14 cellular contexts compared by ENCODE assay signal in the genomic region with DNA sequence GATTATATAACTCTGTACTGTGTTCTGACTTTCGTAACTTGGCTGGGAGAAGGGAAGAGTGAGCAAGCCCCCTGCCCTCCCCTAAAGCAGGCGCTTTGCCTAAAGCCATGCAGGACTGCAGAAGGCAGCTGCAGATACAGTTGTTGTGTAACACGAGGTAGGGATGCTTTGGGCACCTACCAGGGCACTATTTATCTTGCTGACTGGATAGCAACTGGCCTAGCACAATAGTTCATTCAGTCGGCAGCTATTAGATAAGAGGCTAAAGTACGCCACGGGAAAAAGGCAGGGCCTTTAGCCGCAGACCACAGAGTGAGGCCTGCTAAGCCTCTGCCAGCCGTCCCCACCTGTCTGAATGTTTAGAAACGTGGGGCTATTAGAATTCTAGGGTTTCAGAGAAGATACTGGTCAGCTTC.
DNase-seq lines count a peak whose midpoint lies in the region; ATAC-seq and TF ChIP-seq lines count a peak whose summit lies in the region.
"Had no signal": no experiment of that assay in that cellular context is flagged by ENCODE, and none has a peak within 500 bp of the region (broad histone marks: within the 10 kb centered on the region; RNA-seq: fewer than 3 reads in every experiment).

No MANE protein-coding gene starts in this region.

- POLR2A ChIA-PET in SK-N-SH (lab: Yijun Ruan, JAX): no interaction called here

- H3K27me3 ChIP-seq in SK-N-SH (ENCODE audit: insufficient read depth): no peaks in the 10 kb centered on the region
- H3K27me3 ChIP-seq in cardiac muscle cell: no peaks in the 10 kb centered on the region
- H3K27me3 ChIP-seq in osteoblast (ENCODE audit: insufficient read depth, low read length): no peaks in the 10 kb centered on the region
- H3K27me3 ChIP-seq in aorta (ENCODE audit: control insufficient read depth in 1 of 2, insufficient read depth in 2 of 2, low read length in 1 of 2): no peaks in the 10 kb centered on the region
- H3K27me3 ChIP-seq in esophagus muscularis mucosa: no peaks in the 10 kb centered on the region

- H2AFZ ChIP-seq in SK-N-SH (ENCODE audit: low read depth) (no peak overlapping the region), osteoblast (ENCODE audit: low read length) (no peak overlapping the region)

- TF ChIP-seq CTCF in SK-N-SH (IDR thresholded peaks at IDR 0.05): no peak
- no peak for TF ChIP-seq CTCF in cardiac muscle cell (IDR thresholded peaks at IDR 0.05; ENCODE audit: low read depth, low read length)
- TF ChIP-seq CTCF in osteoblast (IDR thresholded peaks at IDR 0.05; ENCODE audit: extremely low read depth, low read depth, low read length): no peak
- no peak for TF ChIP-seq CTCF in esophagus muscularis mucosa (IDR thresholded peaks at IDR 0.05)

- H3K9me3 ChIP-seq in SK-N-SH (no peaks in the 10 kb centered on the region), cardiac muscle cell (ENCODE audit: low read depth) (no peaks in the 10 kb centered on the region), osteoblast (ENCODE audit: low read depth, low read length) (no peaks in the 10 kb centered on the region), aorta (ENCODE audit: control insufficient read depth, low read length) (no peaks in the 10 kb centered on the region), esophagus muscularis mucosa (no peaks in the 10 kb centered on the region)

- H3K4me2 ChIP-seq in SK-N-SH: no peak overlapping the region
- no peak overlapping the region for H3K4me2 ChIP-seq in osteoblast (ENCODE audit: insufficient read depth, low read length)

- H3K36me3 ChIP-seq in SK-N-SH (replicated peaks in 1 of 2; ENCODE audit: control insufficient read depth in 1 of 2, insufficient read depth in 2 of 2, low read length in 1 of 2) (peaks cover 73 to 79% of the 10 kb centered on the region in 2 experiments), cardiac muscle cell (peaks cover 37% of the 10 kb centered on the region), osteoblast (ENCODE audit: insufficient read depth, low read length) (peaks cover 75% of the 10 kb centered on the region), aorta (ENCODE audit: control insufficient read depth in 1 of 2, insufficient read depth in 2 of 2, low read length in 1 of 2) (peaks cover 0 to 2% of the 10 kb centered on the region in 2 donors), esophagus muscularis mucosa (peaks cover 6 to 83% (median 43%) of the 10 kb centered on the region in 4 donors)

- H3K9me2 ChIP-seq in SK-N-SH: no peaks in the 10 kb centered on the region

- no peaks in the 10 kb centered on the region for H3K79me2 ChIP-seq in SK-N-SH (ENCODE audit: insufficient read depth)
- H3K79me2 ChIP-seq in osteoblast (ENCODE audit: insufficient read depth, low read length): no peaks in the 10 kb centered on the region

- intact Hi-C loops in aorta (cut with DNase I): no loop called here
- intact Hi-C loops in esophagus muscularis mucosa (cut with DNase I): no loop called here

- peak overlapping the region in 1 of 2 experiments; percentile 58; a peak in 2 of 4 replicates for H3K27ac ChIP-seq in SK-N-SH (ENCODE audit: low read depth in 2 of 2, low read length in 1 of 2)
- peak overlapping the region; percentile 22 for H3K27ac ChIP-seq in cardiac muscle cell
- H3K27ac ChIP-seq in osteoblast (ENCODE audit: low read depth, low read length): peak overlapping the region; percentile 63
- peak overlapping the region in 1 of 2 donors; percentile 72 for H3K27ac ChIP-seq in aorta (ENCODE audit: low read depth in 1 of 2, low read length in 2 of 2)
- no peak overlapping the region for H3K27ac ChIP-seq in esophagus muscularis mucosa (replicated peaks in 1 of 4)

- no peaks in the 10 kb centered on the region; a peak in 1 of 4 replicates for H3K4me1 ChIP-seq in SK-N-SH (ENCODE audit: control insufficient read depth in 1 of 2, insufficient read depth in 2 of 2, low read depth in 1 of 2, low read length in 1 of 2)
- no peaks in the 10 kb centered on the region for H3K4me1 ChIP-seq in cardiac muscle cell (ENCODE audit: low read depth)
- H3K4me1 ChIP-seq in osteoblast (ENCODE audit: insufficient read depth, low read length): peaks cover 26% of the 10 kb centered on the region
- H3K4me1 ChIP-seq in aorta (ENCODE audit: control insufficient read depth in 1 of 2, insufficient read depth in 2 of 2, low read length in 2 of 2): no peaks in the 10 kb centered on the region
- H3K4me1 ChIP-seq in esophagus muscularis mucosa: peaks cover 0 to 5% (median 2%) of the 10 kb centered on the region in 4 donors

- TF ChIP-seq EP300 in SK-N-SH (IDR thresholded peaks at IDR 0.05; ENCODE audit: borderline replicate concordance in 1 of 2, low read depth in 1 of 2, low read length in 1 of 2): no peak
- TF ChIP-seq EP300 in esophagus muscularis mucosa (IDR thresholded peaks at IDR 0.05): no peak

- 86% methylated on average over 4 of the region's 9 CpGs for WGBS in SK-N-SH (ENCODE audit: low lambda C conversion rate)
- 27 to 36% methylated on average over 9 of the region's 9 CpGs for WGBS in aorta, 2 donors
- WGBS in esophagus muscularis mucosa: 79% methylated on average over 9 of the region's 9 CpGs

- TF ChIP-seq RAD21 in SK-N-SH (IDR thresholded peaks at IDR 0.05; ENCODE audit: low read length): no peak

- no peak overlapping the region for H3K4me3 ChIP-seq in SK-N-SH (ENCODE audit: low read depth in 2 of 2, low read length in 1 of 2)
- no peak overlapping the region for H3K4me3 ChIP-seq in cardiac muscle cell
- H3K4me3 ChIP-seq in osteoblast (ENCODE audit: insufficient read depth, low read length): no peak overlapping the region
- no peak overlapping the region for H3K4me3 ChIP-seq in aorta (ENCODE audit: low read length in 2 of 2)
- no peak overlapping the region for H3K4me3 ChIP-seq in esophagus muscularis mucosa

- ATAC-seq in SK-N-SH treated with all-trans-retinoic acid at 6 μM for 48 hours (peak; percentile 15; the same call in 2 of the 3 replicates), aorta (ENCODE audit: low FRiP score) (peak; percentile 74)

- no peak overlapping the region for H3K9ac ChIP-seq in SK-N-SH

- CTCF ChIA-PET in SK-N-SH (lab: Yijun Ruan, JAX): interaction anchor here (1.3 kb wide), 2 partner anchors 67 to 177 kb away, joined by 3 to 4 read pairs; no protein-coding TSS in a partner anchor

- no peak for DNase-seq in SK-N-SH
- DNase-seq in cardiac muscle cell (ENCODE audit: low read depth in 1 of 2, low spot score in 1 of 2): peak in 1 of 2 donors; percentile 83
- DNase-seq in osteoblast (ENCODE audit: insufficient read length, low spot score, missing footprints): no peak
- DNase-seq in aorta: no peak
- DNase-seq in NCI-H345 treated with DMSO at 0.1 percent for 48 hours (lab: John Stamatoyannopoulos, UW; ENCODE audit: unreplicated experiment): no peak
- DNase-seq in HuH-7.5 (ENCODE audit: low spot score): no peak
- no peak for DNase-seq in esophagus muscularis mucosa (ENCODE audit: extremely low spot score)
- DNase-seq: 8988T; activated CD4-positive, alpha-beta T cell treated with anti-CD3 and anti-CD28 coated beads, Interleukin-2, amount 50 U/mL, for 4 hours; activated naive CD4-positive, alpha-beta T cell treated with anti-CD3 and anti-CD28 coated beads for 36 hours; effector CD8-positive, alpha-beta T cell; NCI-H2171 treated with DMSO at 0.1 percent for 48 hours; RPMI8226 had no signal

- TF ChIP-seq POLR2A in esophagus muscularis mucosa (IDR thresholded peaks at IDR 0.05; ENCODE audit: low read depth): no peak

- no peaks in the 10 kb centered on the region for H4K20me1 ChIP-seq in SK-N-SH (ENCODE audit: insufficient read depth)
- peaks cover 3% of the 10 kb centered on the region for H4K20me1 ChIP-seq in osteoblast (ENCODE audit: insufficient read depth, low read length)

- H3F3A ChIP-seq in SK-N-SH (replicated peaks; ENCODE audit: insufficient read depth): peaks cover 8% of the 10 kb centered on the region

TF ChIP-seq in SK-N-SH treated with all-trans-retinoic acid at 6 μM for 48 hours, 23 proteins besides CTCF, POLR2A, EP300 and RAD21 (continues in another document):
- TF ChIP-seq TOX (CRISPR knock-in tag; IDR thresholded peaks at IDR 0.05; ENCODE audit: borderline replicate concordance) (no peak), ESRRG (CRISPR knock-in tag; IDR thresholded peaks at IDR 0.05) (no peak), ZC3H10 (CRISPR knock-in tag; IDR thresholded peaks at IDR 0.05) (no peak), ISL1 (CRISPR knock-in tag; IDR thresholded peaks at IDR 0.05) (peak; percentile 27), SNAI2 (CRISPR knock-in tag; IDR thresholded peaks at IDR 0.05) (no peak)

TF ChIP-seq in SK-N-SH, 30 proteins besides CTCF, POLR2A, EP300 and RAD21:
- TF ChIP-seq RCOR1 (IDR thresholded peaks at IDR 0.05; ENCODE audit: low read length): no peak
- TF ChIP-seq RXRA (IDR thresholded peaks at IDR 0.05; ENCODE audit: borderline replicate concordance, low read depth): no peak
- TF ChIP-seq FOXJ3 (CRISPR knock-in tag; IDR thresholded peaks at IDR 0.05): no peak
- TF ChIP-seq EZH2phosphoT487 (IDR thresholded peaks at IDR 0.05; ENCODE audit: borderline replicate concordance, low read depth): no peak
- TF ChIP-seq CHD2 (IDR thresholded peaks at IDR 0.05; ENCODE audit: low read length, partially characterized antibody): no peak
- TF ChIP-seq, protein P1, sequence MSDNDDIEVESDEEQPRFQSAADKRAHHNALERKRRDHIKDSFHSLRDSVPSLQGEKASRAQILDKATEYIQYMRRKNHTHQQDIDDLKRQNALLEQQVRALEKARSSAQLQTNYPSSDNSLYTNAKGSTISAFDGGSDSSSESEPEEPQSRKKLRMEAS (IDR thresholded peaks at IDR 0.05; ENCODE audit: low read depth): no peak
- no peak for TF ChIP-seq SMC3 (IDR thresholded peaks at IDR 0.05; ENCODE audit: low read depth, low read length)
- no peak for TF ChIP-seq GABPA (IDR thresholded peaks at IDR 0.05; ENCODE audit: low read depth)
- TF ChIP-seq FOXM1 (IDR thresholded peaks at IDR 0.05; ENCODE audit: low read depth): no peak
- TF ChIP-seq, protein P2, sequence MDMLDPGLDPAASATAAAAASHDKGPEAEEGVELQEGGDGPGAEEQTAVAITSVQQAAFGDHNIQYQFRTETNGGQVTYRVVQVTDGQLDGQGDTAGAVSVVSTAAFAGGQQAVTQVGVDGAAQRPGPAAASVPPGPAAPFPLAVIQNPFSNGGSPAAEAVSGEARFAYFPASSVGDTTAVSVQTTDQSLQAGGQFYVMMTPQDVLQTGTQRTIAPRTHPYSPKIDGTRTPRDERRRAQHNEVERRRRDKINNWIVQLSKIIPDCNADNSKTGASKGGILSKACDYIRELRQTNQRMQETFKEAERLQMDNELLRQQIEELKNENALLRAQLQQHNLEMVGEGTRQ (IDR thresholded peaks at IDR 0.05; ENCODE audit: borderline replicate concordance, low read depth, low read length): no peak
- no peak for TF ChIP-seq TEAD4 (IDR thresholded peaks at IDR 0.05; ENCODE audit: borderline replicate concordance, insufficient read depth)
- no peak for TF ChIP-seq JUND (IDR thresholded peaks at IDR 0.05)
- TF ChIP-seq YY1 (IDR thresholded peaks at IDR 0.05; ENCODE audit: low read depth): no peak
- TF ChIP-seq TAF1 (IDR thresholded peaks at IDR 0.05; ENCODE audit: borderline replicate concordance, low read depth, low read length): no peak

Comparison
In these comparisons a context has a peak if more than half of its experiments do, and no peak if none do; other contexts are left out.
1. H3K27ac ChIP-seq: peak in cardiac muscle cell (single experiment) and osteoblast (single experiment); none in esophagus muscularis mucosa (0 of 4).